ENCODE assay signal across 1 cellular context in genomic region chr2:197706839-197707207, GRCh38.
A peak's percentile ranks its signal among the peaks of the same experiment; 100 is the strongest.
TF ChIP-seq lines count a peak whose summit lies in the region.

No MANE protein-coding gene starts in this region.

TF ChIP-seq in HepG2, 621 proteins besides CTCF, POLR2A, EP300 and RAD21 (continued from another document and continues in another):
- TF ChIP-seq ZNF431 (CRISPR knock-in tag; IDR thresholded peaks at IDR 0.05; ENCODE audit: borderline replicate concordance, low read depth), result no peak
- no peak for TF ChIP-seq MYNN (CRISPR knock-in tag; IDR thresholded peaks at IDR 0.05; ENCODE audit: low read depth)
- TF ChIP-seq, protein P1, sequence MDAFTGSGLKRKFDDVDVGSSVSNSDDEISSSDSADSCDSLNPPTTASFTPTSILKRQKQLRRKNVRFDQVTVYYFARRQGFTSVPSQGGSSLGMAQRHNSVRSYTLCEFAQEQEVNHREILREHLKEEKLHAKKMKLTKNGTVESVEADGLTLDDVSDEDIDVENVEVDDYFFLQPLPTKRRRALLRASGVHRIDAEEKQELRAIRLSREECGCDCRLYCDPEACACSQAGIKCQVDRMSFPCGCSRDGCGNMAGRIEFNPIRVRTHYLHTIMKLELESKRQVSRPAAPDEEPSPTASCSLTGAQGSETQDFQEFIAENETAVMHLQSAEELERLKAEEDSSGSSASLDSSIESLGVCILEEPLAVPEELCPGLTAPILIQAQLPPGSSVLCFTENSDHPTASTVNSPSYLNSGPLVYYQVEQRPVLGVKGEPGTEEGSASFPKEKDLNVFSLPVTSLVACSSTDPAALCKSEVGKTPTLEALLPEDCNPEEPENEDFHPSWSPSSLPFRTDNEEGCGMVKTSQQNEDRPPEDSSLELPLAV (CRISPR knock-in tag; conservative IDR thresholded peaks at IDR 0.05; ENCODE audit: low read depth), result no peak
- no peak for TF ChIP-seq ARHGAP35 (CRISPR knock-in tag; IDR thresholded peaks at IDR 0.05; ENCODE audit: borderline replicate concordance)
- 0 out of 2 replicates have a peak, but pooled peaks have one; percentile 23 for TF ChIP-seq ZNF274 (CRISPR knock-in tag; IDR thresholded peaks at IDR 0.05)
- no peak for TF ChIP-seq ZNF580 (CRISPR knock-in tag; IDR thresholded peaks at IDR 0.05; ENCODE audit: borderline replicate concordance, low read depth)
- TF ChIP-seq NFKB2 (CRISPR knock-in tag; IDR thresholded peaks at IDR 0.05; ENCODE audit: borderline replicate concordance), result no peak
- no peak for TF ChIP-seq SRSF4 (IDR thresholded peaks at IDR 0.05; ENCODE audit: low read depth, low read length, poor library complexity, severe bottlenecking)
- no peak for TF ChIP-seq CC2D1A (CRISPR knock-in tag; IDR thresholded peaks at IDR 0.05)
- TF ChIP-seq ZFP36 (IDR thresholded peaks at IDR 0.05; ENCODE audit: borderline replicate concordance, low read depth, low read length, partially characterized antibody), result no peak
- 0 out of 2 replicates have a peak, but pooled peaks have one; percentile 41 for TF ChIP-seq ZNF280D (CRISPR knock-in tag; IDR thresholded peaks at IDR 0.05)
- no peak for TF ChIP-seq SKIL (CRISPR knock-in tag; IDR thresholded peaks at IDR 0.05; ENCODE audit: borderline replicate concordance)
- no peak for TF ChIP-seq ZNF350 (CRISPR knock-in tag; IDR thresholded peaks at IDR 0.05; ENCODE audit: borderline replicate concordance, low read depth)
- no peak for TF ChIP-seq E2F5 (CRISPR knock-in tag; conservative IDR thresholded peaks at IDR 0.05)
- no peak for TF ChIP-seq ATM (IDR thresholded peaks at IDR 0.05; ENCODE audit: borderline replicate concordance)
- TF ChIP-seq THAP11 (CRISPR knock-in tag; IDR thresholded peaks at IDR 0.05), result no peak
- TF ChIP-seq MEF2D (CRISPR knock-in tag; IDR thresholded peaks at IDR 0.05), result no peak
- no peak for TF ChIP-seq TAF15 (IDR thresholded peaks at IDR 0.05; ENCODE audit: low read depth, low read length, poor library complexity, severe bottlenecking)
- no peak for TF ChIP-seq ZNF224 (CRISPR knock-in tag; IDR thresholded peaks at IDR 0.05)
- 0 out of 2 replicates have a peak, but pooled peaks have one; percentile 25 for TF ChIP-seq ZNF512B (CRISPR knock-in tag; IDR thresholded peaks at IDR 0.05; ENCODE audit: borderline replicate concordance)
- TF ChIP-seq, protein P2, sequence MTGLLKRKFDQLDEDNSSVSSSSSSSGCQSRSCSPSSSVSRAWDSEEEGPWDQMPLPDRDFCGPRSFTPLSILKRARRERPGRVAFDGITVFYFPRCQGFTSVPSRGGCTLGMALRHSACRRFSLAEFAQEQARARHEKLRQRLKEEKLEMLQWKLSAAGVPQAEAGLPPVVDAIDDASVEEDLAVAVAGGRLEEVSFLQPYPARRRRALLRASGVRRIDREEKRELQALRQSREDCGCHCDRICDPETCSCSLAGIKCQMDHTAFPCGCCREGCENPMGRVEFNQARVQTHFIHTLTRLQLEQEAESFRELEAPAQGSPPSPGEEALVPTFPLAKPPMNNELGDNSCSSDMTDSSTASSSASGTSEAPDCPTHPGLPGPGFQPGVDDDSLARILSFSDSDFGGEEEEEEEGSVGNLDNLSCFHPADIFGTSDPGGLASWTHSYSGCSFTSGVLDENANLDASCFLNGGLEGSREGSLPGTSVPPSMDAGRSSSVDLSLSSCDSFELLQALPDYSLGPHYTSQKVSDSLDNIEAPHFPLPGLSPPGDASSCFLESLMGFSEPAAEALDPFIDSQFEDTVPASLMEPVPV (CRISPR knock-in tag; IDR thresholded peaks at IDR 0.05), result no peak
- 0 out of 2 replicates have a peak, but pooled peaks have one; percentile 5 for TF ChIP-seq CAMTA2 (CRISPR knock-in tag; IDR thresholded peaks at IDR 0.05; ENCODE audit: borderline replicate concordance)
- no peak for TF ChIP-seq ZNF761 (CRISPR knock-in tag; conservative IDR thresholded peaks at IDR 0.05)
- TF ChIP-seq ZNF530 (CRISPR knock-in tag; IDR thresholded peaks at IDR 0.05; ENCODE audit: low read depth), result no peak
- no peak for TF ChIP-seq ZNF33B (CRISPR knock-in tag; IDR thresholded peaks at IDR 0.05)
- no peak for TF ChIP-seq ZNF234 (CRISPR knock-in tag; conservative IDR thresholded peaks at IDR 0.05)
- TF ChIP-seq DDIT3 (CRISPR knock-in tag; IDR thresholded peaks at IDR 0.05), result no peak
- 0 out of 2 replicates have a peak, but pooled peaks have one; percentile 50 for TF ChIP-seq MXD4 (CRISPR knock-in tag; IDR thresholded peaks at IDR 0.05)
- TF ChIP-seq ZNF101 (CRISPR knock-in tag; IDR thresholded peaks at IDR 0.05; ENCODE audit: borderline replicate concordance, low read depth), result no peak
- TF ChIP-seq, protein P3, sequence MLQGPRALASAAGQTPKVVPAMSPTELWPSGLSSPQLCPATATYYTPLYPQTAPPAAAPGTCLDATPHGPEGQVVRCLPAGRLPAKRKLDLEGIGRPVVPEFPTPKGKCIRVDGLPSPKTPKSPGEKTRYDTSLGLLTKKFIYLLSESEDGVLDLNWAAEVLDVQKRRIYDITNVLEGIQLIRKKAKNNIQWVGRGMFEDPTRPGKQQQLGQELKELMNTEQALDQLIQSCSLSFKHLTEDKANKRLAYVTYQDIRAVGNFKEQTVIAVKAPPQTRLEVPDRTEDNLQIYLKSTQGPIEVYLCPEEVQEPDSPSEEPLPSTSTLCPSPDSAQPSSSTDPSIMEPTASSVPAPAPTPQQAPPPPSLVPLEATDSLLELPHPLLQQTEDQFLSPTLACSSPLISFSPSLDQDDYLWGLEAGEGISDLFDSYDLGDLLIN (CRISPR knock-in tag; IDR thresholded peaks at IDR 0.05; ENCODE audit: borderline replicate concordance), result no peak
- TF ChIP-seq, protein P4, sequence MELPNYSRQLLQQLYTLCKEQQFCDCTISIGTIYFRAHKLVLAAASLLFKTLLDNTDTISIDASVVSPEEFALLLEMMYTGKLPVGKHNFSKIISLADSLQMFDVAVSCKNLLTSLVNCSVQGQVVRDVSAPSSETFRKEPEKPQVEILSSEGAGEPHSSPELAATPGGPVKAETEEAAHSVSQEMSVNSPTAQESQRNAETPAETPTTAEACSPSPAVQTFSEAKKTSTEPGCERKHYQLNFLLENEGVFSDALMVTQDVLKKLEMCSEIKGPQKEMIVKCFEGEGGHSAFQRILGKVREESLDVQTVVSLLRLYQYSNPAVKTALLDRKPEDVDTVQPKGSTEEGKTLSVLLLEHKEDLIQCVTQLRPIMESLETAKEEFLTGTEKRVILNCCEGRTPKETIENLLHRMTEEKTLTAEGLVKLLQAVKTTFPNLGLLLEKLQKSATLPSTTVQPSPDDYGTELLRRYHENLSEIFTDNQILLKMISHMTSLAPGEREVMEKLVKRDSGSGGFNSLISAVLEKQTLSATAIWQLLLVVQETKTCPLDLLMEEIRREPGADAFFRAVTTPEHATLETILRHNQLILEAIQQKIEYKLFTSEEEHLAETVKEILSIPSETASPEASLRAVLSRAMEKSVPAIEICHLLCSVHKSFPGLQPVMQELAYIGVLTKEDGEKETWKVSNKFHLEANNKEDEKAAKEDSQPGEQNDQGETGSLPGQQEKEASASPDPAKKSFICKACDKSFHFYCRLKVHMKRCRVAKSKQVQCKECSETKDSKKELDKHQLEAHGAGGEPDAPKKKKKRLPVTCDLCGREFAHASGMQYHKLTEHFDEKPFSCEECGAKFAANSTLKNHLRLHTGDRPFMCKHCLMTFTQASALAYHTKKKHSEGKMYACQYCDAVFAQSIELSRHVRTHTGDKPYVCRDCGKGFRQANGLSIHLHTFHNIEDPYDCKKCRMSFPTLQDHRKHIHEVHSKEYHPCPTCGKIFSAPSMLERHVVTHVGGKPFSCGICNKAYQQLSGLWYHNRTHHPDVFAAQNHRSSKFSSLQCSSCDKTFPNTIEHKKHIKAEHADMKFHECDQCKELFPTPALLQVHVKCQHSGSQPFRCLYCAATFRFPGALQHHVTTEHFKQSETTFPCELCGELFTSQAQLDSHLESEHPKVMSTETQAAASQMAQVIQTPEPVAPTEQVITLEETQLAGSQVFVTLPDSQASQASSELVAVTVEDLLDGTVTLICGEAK (IDR thresholded peaks at IDR 0.05), result no peak
- TF ChIP-seq, protein P4 (CRISPR knock-in tag; IDR thresholded peaks at IDR 0.05), result no peak
- TF ChIP-seq ZSCAN21 (CRISPR knock-in tag; IDR thresholded peaks at IDR 0.05; ENCODE audit: borderline replicate concordance), result no peak
